In the genomic region with DNA sequence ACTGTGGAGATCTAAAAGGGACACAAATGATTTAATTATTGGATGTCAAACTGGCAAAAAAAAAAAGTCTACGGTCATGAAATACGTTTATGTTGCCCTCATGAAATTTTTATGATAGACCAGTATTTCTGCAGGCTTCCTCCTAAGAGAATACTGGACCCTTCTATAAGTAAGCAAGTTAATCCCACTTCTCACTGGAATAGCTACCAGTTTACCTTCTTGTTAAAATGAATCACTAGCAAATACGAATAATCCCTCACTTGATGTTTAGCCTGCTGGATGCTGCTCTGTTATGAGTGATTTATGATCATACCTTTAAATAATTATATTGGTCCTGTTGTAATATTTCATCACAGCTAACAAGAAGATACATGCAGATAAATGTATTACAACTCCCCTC, we compare ENCODE assay signal across 7 cellular contexts. TPM values are rescaled to one million over a fixed set of nuclear protein-coding genes. Genes with fewer than 3 reads are reported as not detected.
"Had no signal": no experiment of that assay in that cellular context is flagged by ENCODE, and none has a peak within 500 bp of the region (broad histone marks: within the 10 kb centered on the region; RNA-seq: fewer than 3 reads in every experiment).

No MANE protein-coding gene starts in this region.

- H3K27me3 Mint-ChIP-seq: IgD-negative memory B cell had no signal

- H3K27ac Mint-ChIP-seq: IgD-negative memory B cell had no signal

- H3K4me3 Mint-ChIP-seq: H9, IgD-negative memory B cell had no signal

- H3K4me1 Mint-ChIP-seq: IgD-negative memory B cell had no signal

- DNase-seq: GOT3, H9, HCEC 1CT, KBM-7 had no signal

- H3K36me3 Mint-ChIP-seq: IgD-negative memory B cell had no signal

- ATAC-seq: HepG2 had no signal

- H3K9me3 Mint-ChIP-seq: IgD-negative memory B cell had no signal

RNA-seq across cellular contexts. Expression of a gene that starts 39.6 kb away (rescaled TPM):
- total RNA-seq: HepG2, HT1080 had no signal
